18 cellular contexts compared by ENCODE assay signal in genomic region chr6:151111670-151112069, GRCh38.
"Had no signal": no experiment of that assay in that cellular context is flagged by ENCODE, and none has a peak within 500 bp of the region (broad histone marks: within the 10 kb centered on the region; RNA-seq: fewer than 3 reads in every experiment).

No MANE protein-coding gene starts in this region.

- H3K9me3 Mint-ChIP-seq: activated CD4-positive, alpha-beta T cell treated with anti-CD3 and anti-CD28 coated beads, Interleukin-2, amount 10 ng/mL, durations not matched to agents 24 days and 14 days; activated CD8-positive, alpha-beta T cell treated with anti-CD3 and anti-CD28 coated beads for 36 hours; activated T-helper 17 cell treated with anti-CD3 and anti-CD28 coated beads, Interleukin-2, amount 50 U/mL, for 72 hours; endodermal cell; stimulated activated naive CD8-positive, alpha-beta T cell treated with anti-CD3 and anti-CD28 coated beads, Interleukin-15, Interleukin-2, amounts not matched to agents 100 ng/mL and 50 ng/mL, for 24 hours had no signal

- H3K27ac Mint-ChIP-seq: activated CD4-positive, alpha-beta T cell treated with anti-CD3 and anti-CD28 coated beads, Interleukin-2, amount 10 ng/mL, durations not matched to agents 24 days and 14 days; activated CD8-positive, alpha-beta T cell treated with anti-CD3 and anti-CD28 coated beads for 36 hours; activated T-helper 17 cell treated with anti-CD3 and anti-CD28 coated beads, Interleukin-2, amount 50 U/mL, for 72 hours; endodermal cell; stimulated activated naive CD8-positive, alpha-beta T cell treated with anti-CD3 and anti-CD28 coated beads, Interleukin-15, Interleukin-2, amounts not matched to agents 100 ng/mL and 50 ng/mL, for 24 hours had no signal

- H3K4me1 Mint-ChIP-seq: activated CD4-positive, alpha-beta T cell treated with anti-CD3 and anti-CD28 coated beads, Interleukin-2, amount 10 ng/mL, durations not matched to agents 24 days and 14 days; activated T-helper 17 cell treated with anti-CD3 and anti-CD28 coated beads, Interleukin-2, amount 50 U/mL, for 72 hours had no signal

- H3K36me3 ChIP-seq: colonic mucosa, prostate gland, right atrium auricular region, tibial nerve had no signal

- ATAC-seq: activated CD8-positive, alpha-beta T cell treated with anti-CD3 and anti-CD28 coated beads for 36 hours; activated T-helper 17 cell treated with anti-CD3 and anti-CD28 coated beads, Interleukin-2, amount 50 U/mL, for 72 hours; body of pancreas; left lobe of liver had no signal

- H3K27ac ChIP-seq: body of pancreas, colonic mucosa, epithelial cell of prostate, prostate gland, right atrium auricular region, tibial nerve had no signal

- DNase-seq: activated CD4-positive, alpha-beta T cell treated with anti-CD3 and anti-CD28 coated beads, Interleukin-2, amount 10 ng/mL, durations not matched to agents 24 days and 14 days; activated CD8-positive, alpha-beta T cell treated with anti-CD3 and anti-CD28 coated beads for 36 hours; activated naive CD4-positive, alpha-beta T cell treated with Interleukin-2 at 50 U/mL for 16 hours; activated T-cell treated with anti-CD3 and anti-CD28 coated beads, Interleukin-2, amount 50 U/mL, for 1 hour; body of pancreas; colonic mucosa; endodermal cell; foreskin melanocyte; hypothalamus; stimulated activated CD4-positive, alpha-beta T cell treated with anti-CD3 and anti-CD28 coated beads, Interleukin-2, amount 100 ng/mL, for 24 hours had no signal

- H3K4me3 Mint-ChIP-seq: activated CD4-positive, alpha-beta T cell treated with anti-CD3 and anti-CD28 coated beads, Interleukin-2, amount 10 ng/mL, durations not matched to agents 24 days and 14 days; activated CD8-positive, alpha-beta T cell treated with anti-CD3 and anti-CD28 coated beads for 36 hours; activated T-helper 17 cell treated with anti-CD3 and anti-CD28 coated beads, Interleukin-2, amount 50 U/mL, for 72 hours; endodermal cell; stimulated activated naive CD8-positive, alpha-beta T cell treated with anti-CD3 and anti-CD28 coated beads, Interleukin-15, Interleukin-2, amounts not matched to agents 100 ng/mL and 50 ng/mL, for 24 hours had no signal

- H3K4me3 ChIP-seq: body of pancreas, colonic mucosa, lung, prostate gland, right atrium auricular region, tibial nerve had no signal

- H3K9me3 ChIP-seq: body of pancreas, colonic mucosa, prostate gland, right atrium auricular region, tibial nerve had no signal

- H3K4me1 ChIP-seq: body of pancreas, colonic mucosa, prostate gland, right atrium auricular region, tibial nerve had no signal

- H3K27me3 ChIP-seq: body of pancreas, colonic mucosa, right atrium auricular region, tibial nerve had no signal
